31 cellular contexts compared by ENCODE assay signal in the genomic region with DNA sequence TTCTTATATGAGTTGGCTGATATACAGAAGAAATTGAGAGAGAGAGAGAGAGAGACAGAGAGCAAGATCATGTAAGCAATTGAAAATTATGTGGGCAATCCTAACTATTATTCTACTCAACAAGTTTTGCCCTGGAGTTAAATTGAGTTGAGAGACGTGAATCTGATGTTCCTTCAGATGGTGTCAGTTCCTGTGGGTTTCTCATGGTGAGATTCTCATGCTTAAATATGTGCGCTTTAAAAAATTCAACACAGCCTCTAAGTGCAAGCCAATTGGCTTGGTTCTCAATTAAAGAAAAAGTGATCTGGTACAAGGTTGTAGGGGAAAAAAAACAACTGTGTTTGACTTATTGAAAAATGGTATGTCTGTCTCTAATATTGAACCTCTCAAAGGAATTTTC. TPM values are rescaled to one million over a fixed set of nuclear protein-coding genes. Genes with fewer than 3 reads are reported as not detected.
"Had no signal": no experiment of that assay in that cellular context is flagged by ENCODE, and none has a peak within 500 bp of the region (broad histone marks: within the 10 kb centered on the region; RNA-seq: fewer than 3 reads in every experiment).

No MANE protein-coding gene starts in this region.

- H3K27ac Mint-ChIP-seq: activated CD4-positive, alpha-beta memory T cell treated with anti-CD3 and anti-CD28 coated beads for 36 hours; activated CD4-positive, alpha-beta T cell treated with anti-CD3 and anti-CD28 coated beads, Interleukin-2, amount 10 ng/mL, durations not matched to agents 24 days and 14 days; activated T-helper 1 cell treated with anti-CD3 and anti-CD28 coated beads, Interleukin-12 subunit alpha, Interleukin-12 subunit beta, Interleukin-2, Interleukin-4 antibody, amounts not matched to agents 30 ng/mL and 10 ng/mL and 1 ng/mL, durations not matched to agents 14 hours and 24 hours and 36 hours; effector memory CD8-positive, alpha-beta T cell; mesothelial cell of epicardium; naive thymus-derived CD4-positive, alpha-beta T cell; T-helper 17 cell had no signal

- H3K4me1 Mint-ChIP-seq: activated CD4-positive, alpha-beta T cell treated with anti-CD3 and anti-CD28 coated beads, Interleukin-2, amount 10 ng/mL, durations not matched to agents 24 days and 14 days had no signal

- H3K9me3 ChIP-seq: heart right ventricle, suprapubic skin, tibial artery, upper lobe of right lung had no signal

- H3K36me3 Mint-ChIP-seq: activated CD4-positive, alpha-beta memory T cell treated with anti-CD3 and anti-CD28 coated beads for 36 hours; mesothelial cell of epicardium; naive thymus-derived CD4-positive, alpha-beta T cell had no signal

- H3K4me1 ChIP-seq: suprapubic skin, tibial artery, upper lobe of right lung had no signal

- H3K9me3 Mint-ChIP-seq: activated CD4-positive, alpha-beta memory T cell treated with anti-CD3 and anti-CD28 coated beads for 36 hours; activated T-helper 1 cell treated with anti-CD3 and anti-CD28 coated beads, Interleukin-12 subunit alpha, Interleukin-12 subunit beta, Interleukin-2, Interleukin-4 antibody, amounts not matched to agents 30 ng/mL and 10 ng/mL and 1 ng/mL, durations not matched to agents 14 hours and 24 hours and 36 hours; effector memory CD8-positive, alpha-beta T cell; naive thymus-derived CD4-positive, alpha-beta T cell had no signal

- H3K36me3 ChIP-seq: heart right ventricle, suprapubic skin, tibial artery, upper lobe of right lung had no signal

- FAIRE-seq: small intestine had no signal

- H3K27ac ChIP-seq: heart right ventricle, suprapubic skin, tibial artery, upper lobe of right lung had no signal

- H3K27me3 ChIP-seq: suprapubic skin, tibial artery, upper lobe of right lung had no signal

- H3K4me3 ChIP-seq: heart right ventricle, suprapubic skin, tibial artery, upper lobe of right lung had no signal

- H3K4me3 Mint-ChIP-seq: activated CD4-positive, alpha-beta memory T cell treated with anti-CD3 and anti-CD28 coated beads for 36 hours; activated CD4-positive, alpha-beta T cell treated with anti-CD3 and anti-CD28 coated beads, Interleukin-2, amount 10 ng/mL, durations not matched to agents 24 days and 14 days; activated T-helper 1 cell treated with anti-CD3 and anti-CD28 coated beads, Interleukin-12 subunit alpha, Interleukin-12 subunit beta, Interleukin-2, Interleukin-4 antibody, amounts not matched to agents 30 ng/mL and 10 ng/mL and 1 ng/mL, durations not matched to agents 14 hours and 24 hours and 36 hours; effector memory CD8-positive, alpha-beta T cell; mesothelial cell of epicardium; naive thymus-derived CD4-positive, alpha-beta T cell; T-helper 17 cell had no signal

- DNase-seq: activated CD4-positive, alpha-beta memory T cell treated with anti-CD3 and anti-CD28 coated beads for 36 hours; activated CD4-positive, alpha-beta T cell treated with anti-CD3 and anti-CD28 coated beads, Interleukin-2, amount 10 ng/mL, durations not matched to agents 24 days and 14 days; activated CD4-positive, CD25-positive, alpha-beta regulatory T cell treated with anti-CD3 and anti-CD28 coated beads, Interleukin-2, amount 50 U/mL, for 72 hours; activated CD8-positive, alpha-beta memory T cell treated with anti-CD3 and anti-CD28 coated beads, Interleukin-2, amount 50 U/mL, for 4 hours; activated effector memory CD4-positive, alpha-beta T cell treated with anti-CD3 and anti-CD28 coated beads, Interleukin-2, amount 50 U/mL, for 16 hours; activated naive CD4-positive, alpha-beta T cell treated with anti-CD3 and anti-CD28 coated beads, Interleukin-2, amount 50 U/mL, for 16 hours; activated T-cell treated with anti-CD3 and anti-CD28 coated beads, Interleukin-2, amount 50 U/mL, for 1 hour; caudate nucleus; cortex of kidney; effector memory CD8-positive, alpha-beta T cell; heart right ventricle; islet precursor cell; left cardiac atrium; left ventricle myocardium superior; naive thymus-derived CD4-positive, alpha-beta T cell; right cardiac atrium; small intestine; stimulated activated CD4-positive, alpha-beta T cell treated with anti-CD3 and anti-CD28 coated beads, Interleukin-1b, Interleukin-23, amount 100 ng/mL, for 48 hours; stimulated activated CD4-positive, alpha-beta T cell treated with anti-CD3 and anti-CD28 coated beads, Interleukin-4, amount 100 ng/mL, for 4 hours; stimulated activated naive CD4-positive, alpha-beta T cell; T-helper 17 cell; T1000; tibial artery; upper lobe of right lung had no signal

- ATAC-seq: effector memory CD8-positive, alpha-beta T cell; esophagus mucosa; left ventricle myocardium superior; naive thymus-derived CD4-positive, alpha-beta T cell; right cardiac atrium; T-helper 17 cell; upper lobe of right lung had no signal

RNA-seq across cellular contexts. Expression of a gene that starts 35.4 kb away (rescaled TPM):
- total RNA-seq: activated CD4-positive, alpha-beta T cell treated with anti-CD3 and anti-CD28 coated beads, Interleukin-2, amount 10 ng/mL, durations not matched to agents 24 days and 14 days; activated CD8-positive, alpha-beta memory T cell treated with anti-CD3 and anti-CD28 coated beads for 36 hours; activated T-helper 1 cell treated with anti-CD3 and anti-CD28 coated beads, Interleukin-12 subunit alpha, Interleukin-12 subunit beta, Interleukin-2, Interleukin-4 antibody, amounts not matched to agents 30 ng/mL and 10 ng/mL and 1 ng/mL, durations not matched to agents 14 hours and 24 hours and 36 hours; chondrocyte; esophagus mucosa; heart right ventricle; left cardiac atrium; left ventricle myocardium superior; naive thymus-derived CD4-positive, alpha-beta T cell; omental fat pad; right cardiac atrium; suprapubic skin; T-helper 17 cell; upper lobe of right lung had no signal
